Comparison of ENCODE assay signal across 22 cellular contexts in the genomic region with DNA sequence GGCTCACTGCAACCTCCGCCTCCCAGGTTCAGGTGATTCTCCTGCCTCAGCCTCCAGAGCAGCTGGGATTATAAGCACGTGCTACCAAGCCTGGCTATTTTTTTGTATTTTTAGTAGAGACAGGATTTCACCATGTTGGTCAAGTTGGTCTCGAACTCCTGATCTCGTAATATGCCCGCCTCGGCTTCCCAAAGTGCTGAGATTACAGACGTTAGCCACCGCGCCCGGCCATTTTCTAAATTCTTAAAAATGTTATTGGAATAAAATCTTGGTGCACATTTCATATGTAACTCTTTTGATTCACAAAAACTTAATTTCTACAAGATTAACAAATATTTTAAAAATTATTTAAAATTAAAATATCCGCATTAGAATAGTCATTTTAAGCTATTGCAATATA.
"Had no signal": no experiment of that assay in that cellular context is flagged by ENCODE, and none has a peak within 500 bp of the region (broad histone marks: within the 10 kb centered on the region; RNA-seq: fewer than 3 reads in every experiment).

No MANE protein-coding gene starts in this region.

- DNase-seq: colonic mucosa; cortex of kidney; dermis blood vessel endothelial cell; dorsolateral prefrontal cortex; effector CD4-positive, alpha-beta T cell; effector CD8-positive, alpha-beta T cell; effector memory CD4-positive, alpha-beta T cell; effector memory CD8-positive, alpha-beta T cell; endodermal cell; erythroblast; esophagus squamous epithelium; foreskin fibroblast; foreskin keratinocyte; foreskin melanocyte; gastrocnemius medialis; glutamatergic neuron; heart left ventricle; heart right ventricle had no signal

- ATAC-seq: effector memory CD8-positive, alpha-beta T cell; esophagus mucosa; foreskin keratinocyte; gastrocnemius medialis; gastroesophageal sphincter; heart left ventricle; heart right ventricle had no signal

- FAIRE-seq: endometrium, endothelial cell of umbilical vein had no signal
